Comparison of ENCODE assay signal across 8 cellular contexts in genomic region chr10:68827592-68827959, GRCh38. TPM values are rescaled to one million over a fixed set of nuclear protein-coding genes. Genes with fewer than 3 reads are reported as not detected.
DNase-seq lines count a peak whose midpoint lies in the region; ATAC-seq and TF ChIP-seq lines count a peak whose summit lies in the region.
"Not testable (repeated sequence)": the region's sequence is repeated elsewhere in the genome, so short reads cannot be mapped to it uniquely, and the experiment has no call there.

No MANE protein-coding gene starts in this region.

- not testable (repeated sequence) for H3K36me3 Mint-ChIP-seq in activated T-cell treated with anti-CD3 and anti-CD28 coated beads, Interleukin-2, amount 50 U/mL, for 4 hours (ENCODE audit: insufficient read depth)

- H3K9ac ChIP-seq in IMR-90 (ENCODE audit: low read depth, low read length); skeletal muscle satellite cell (ENCODE audit: low read depth, low read length): not testable (repeated sequence)

- H3K9me3 Mint-ChIP-seq in activated T-cell treated with anti-CD3 and anti-CD28 coated beads, Interleukin-2, amount 50 U/mL, for 4 hours = not testable (repeated sequence)

- CTCF ChIA-PET in IMR-90 (lab: Yijun Ruan, JAX) = interaction anchor here (0.6 kb wide), 1 partner anchor 25 kb away, joined by 3 read pairs; no protein-coding TSS in a partner anchor

- not testable (repeated sequence) for H4K5ac ChIP-seq in IMR-90 (ENCODE audit: low read depth, low read length)

- H3K27me3 Mint-ChIP-seq in activated T-cell treated with anti-CD3 and anti-CD28 coated beads, Interleukin-2, amount 50 U/mL, for 4 hours (ENCODE audit: low read depth) = not testable (repeated sequence)

- H2BK15ac ChIP-seq in IMR-90 (ENCODE audit: low read depth, low read length) = not testable (repeated sequence)

- not testable (repeated sequence) for H2AK5ac ChIP-seq in IMR-90 (ENCODE audit: low read depth, low read length)

- not testable (repeated sequence) for H2AFZ ChIP-seq in IMR-90 (replicated peaks; ENCODE audit: low read length, poor library complexity)

- H3K4ac ChIP-seq in IMR-90 (ENCODE audit: low read depth, low read length) = not testable (repeated sequence)

- H2BK20ac ChIP-seq in IMR-90 (ENCODE audit: low read depth, low read length) = not testable (repeated sequence)

- in situ Hi-C loops in IMR-90 (cut with MboI; ENCODE audit: low sequenced_read_pairs) = not testable (repeated sequence)

- H3K23ac ChIP-seq in IMR-90 (ENCODE audit: low read depth, low read length) = not testable (repeated sequence)

- H3K4me3 ChIP-seq in BE2C (ENCODE audit: low read depth, low read length) (peak overlapping the region; percentile 69; the same call in 1 of the 2 replicates), IMR-90 (ENCODE audit: insufficient read depth, low read depth, low read length) (peak overlapping the region; percentile 68), esophagus muscularis mucosa (peak overlapping the region; percentile 58 to 69 (median 67)), lower leg skin (ENCODE audit: low read depth, poor library complexity, severe bottlenecking) (peak overlapping the region; percentile 42), skeletal muscle satellite cell (ENCODE audit: low read length) (peak overlapping the region; percentile 77)

- H3K9me1 ChIP-seq in IMR-90 (ENCODE audit: insufficient read depth, low read length) = not testable (repeated sequence)

- H2BK5ac ChIP-seq in IMR-90 (ENCODE audit: low read depth, low read length, poor library complexity, severe bottlenecking) = not testable (repeated sequence)

- intact Hi-C loops in IMR-90 (cut with micrococcal nuclease); lower leg skin (cut with DNase I; ENCODE audit: low total_unique reads): not testable (repeated sequence)
- intact Hi-C loops in esophagus muscularis mucosa (cut with DNase I) = loop anchor here (2.0 kb wide), 1 partner anchor 71 kb away; no protein-coding TSS in a partner anchor

- not testable (repeated sequence) for H3K36me3 ChIP-seq in BE2C; IMR-90 (ENCODE audit: control insufficient read depth, insufficient read depth, low read length); esophagus muscularis mucosa; skeletal muscle satellite cell (ENCODE audit: insufficient read depth, low read length)

- H3K27me3 ChIP-seq in BE2C, esophagus muscularis mucosa: not testable (repeated sequence)
- peaks cover 41% of the 10 kb centered on the region for H3K27me3 ChIP-seq in IMR-90 (ENCODE audit: control insufficient read depth, insufficient read depth, low read length)
- H3K27me3 ChIP-seq in skeletal muscle satellite cell (ENCODE audit: control insufficient read depth, insufficient read depth, low read length) = peaks cover 34% of the 10 kb centered on the region

- H2BK120ac ChIP-seq in IMR-90 (ENCODE audit: low read depth, low read length) = not testable (repeated sequence)

- POLR2A ChIA-PET in IMR-90 (lab: Charles Lee; ENCODE audit: unreplicated experiment) = interaction anchor here (0.6 kb wide), 2 partner anchors 44 to 178 kb away, joined by 7 to 13 read pairs; no protein-coding TSS in a partner anchor

- not testable (repeated sequence) for TF ChIP-seq CTCF in BE2C (IDR thresholded peaks at IDR 0.05; ENCODE audit: low read depth, low read length); IMR-90 (conservative IDR thresholded peaks at IDR 0.05; ENCODE audit: low read depth, low read length); esophagus muscularis mucosa (IDR thresholded peaks at IDR 0.05); lower leg skin (IDR thresholded peaks at IDR 0.05)

- not testable (repeated sequence) for H2AK9ac ChIP-seq in IMR-90 (replicated peaks; ENCODE audit: low read depth, low read length, poor library complexity)

- H3K4me1 Mint-ChIP-seq in activated T-cell treated with anti-CD3 and anti-CD28 coated beads, Interleukin-2, amount 50 U/mL, for 4 hours (ENCODE audit: low read depth) = not testable (repeated sequence)

- TF ChIP-seq POLR2A in IMR-90 (IDR thresholded peaks at IDR 0.05; ENCODE audit: low read depth, low read length); esophagus muscularis mucosa (IDR thresholded peaks at IDR 0.05; ENCODE audit: low read depth); lower leg skin (IDR thresholded peaks at IDR 0.05): not testable (repeated sequence)

- not testable (repeated sequence) for H4K8ac ChIP-seq in IMR-90 (ENCODE audit: low read depth in 2 of 2, low read length in 2 of 2)

- H4K20me1 ChIP-seq in IMR-90 (ENCODE audit: insufficient read depth, low read length) = not testable (repeated sequence)

- not testable (repeated sequence) for H3K4me3 Mint-ChIP-seq in activated T-cell treated with anti-CD3 and anti-CD28 coated beads, Interleukin-2, amount 50 U/mL, for 4 hours

- dilution Hi-C loops in IMR-90 (cut with HindIII; ENCODE audit: low sequenced_read_pairs, unreplicated experiment) = not testable (repeated sequence)

- H3K4me1 ChIP-seq in BE2C; IMR-90 (ENCODE audit: control insufficient read depth, insufficient read depth, low read length); skeletal muscle satellite cell (ENCODE audit: control insufficient read depth, insufficient read depth, low read length): not testable (repeated sequence)
- peaks cover 0 to 19% (median 16%) of the 10 kb centered on the region in 4 donors for H3K4me1 ChIP-seq in esophagus muscularis mucosa

- BruUV-seq in IMR-90 (replicated peaks; lab: Mats Ljungman, UMichigan) = not testable (repeated sequence)

- ATAC-seq in GM19328 (IDR thresholded peaks at IDR 0.05; ENCODE audit: unreplicated experiment) (peak; percentile 27), HG02610 (IDR thresholded peaks at IDR 0.05; ENCODE audit: unreplicated experiment) (peak; percentile 30), IMR-90 (ENCODE audit: low read depth) (peak; percentile 67)
- peak; percentile 56 to 58 for ATAC-seq in activated T-cell treated with anti-CD3 and anti-CD28 coated beads, Interleukin-2, amount 50 U/mL, for 4 hours

- H3K56ac ChIP-seq in IMR-90 (ENCODE audit: extremely low read depth, insufficient read depth, low read length) = not testable (repeated sequence)

- not testable (repeated sequence) for TF ChIP-seq EP300 in esophagus muscularis mucosa (IDR thresholded peaks at IDR 0.05)

- not testable (repeated sequence) for TF ChIP-seq RAD21 in IMR-90 (IDR thresholded peaks at IDR 0.05; ENCODE audit: low read length)

- H3K4me2 ChIP-seq in IMR-90 (ENCODE audit: low read depth, low read length) = not testable (repeated sequence)
- peak overlapping the region; percentile 98 for H3K4me2 ChIP-seq in skeletal muscle satellite cell (ENCODE audit: low read length)

- H3K27ac ChIP-seq in IMR-90 (ENCODE audit: insufficient read depth, low read length) = not testable (repeated sequence)
- peak overlapping the region; percentile 45 to 73 (median 69) for H3K27ac ChIP-seq in esophagus muscularis mucosa (replicated peaks in 1 of 4)

- not testable (repeated sequence) for H3K18ac ChIP-seq in IMR-90 (ENCODE audit: low read depth, low read length)

- not testable (repeated sequence) for H4K91ac ChIP-seq in IMR-90 (ENCODE audit: insufficient read depth, low read depth, low read length)

- no CpG with 5 or more reads among the region's 58 CpGs for WGBS in IMR-90 (ENCODE audit: extremely low coverage in 2 of 2, insufficient read length in 1 of 2), 2 experiments
- no CpG with 5 or more reads among the region's 58 CpGs for WGBS in esophagus muscularis mucosa
- no CpG with 5 or more reads among the region's 58 CpGs for WGBS in lower leg skin, 2 donors

- not testable (repeated sequence) for H3K9me3 ChIP-seq in BE2C; IMR-90 (ENCODE audit: control insufficient read depth, insufficient read depth, low read length); esophagus muscularis mucosa; skeletal muscle satellite cell (replicated peaks; ENCODE audit: low read length)

- not testable (repeated sequence) for DNase-seq in BE2C; IMR-90; activated T-cell treated with anti-CD3 and anti-CD28 coated beads, Interleukin-2, amount 50 U/mL, for 4 hours; esophagus muscularis mucosa (ENCODE audit: extremely low spot score); lower leg skin (ENCODE audit: low spot score in 2 of 2)

- H3K79me1 ChIP-seq in IMR-90 (ENCODE audit: low read depth in 1 of 2, low read length in 2 of 2) = not testable (repeated sequence)

- H3K14ac ChIP-seq in IMR-90 (replicated peaks; ENCODE audit: low read depth, low read length) = not testable (repeated sequence)

RNA-seq across cellular contexts. Expression of gene STOX1, which starts 0.2 kb away (rescaled TPM):
- polyA plus RNA-seq in BE2C (2012; ENCODE audit: insufficient read depth, insufficient read length, low read depth) = not detected
- under 0.01 and 0.18 TPM in 2 replicates for total RNA-seq in IMR-90 (2012; rRNA removed)
- polyA plus RNA-seq in IMR-90 (2012; rRNA removed) = 0.03 TPM in 1 of 2 replicates, not detected in the other
- not detected in 2 replicates for polyA plus RNA-seq in IMR-90 (2012; cell fraction: cytosol; rRNA removed)
- polyA plus RNA-seq in IMR-90 (2012; cell fraction: nucleus; rRNA removed; ENCODE audit: low replicate concordance) = 0.02 TPM in 1 of 2 replicates, not detected in the other
- total RNA-seq in activated T-cell treated with anti-CD3 and anti-CD28 coated beads, Interleukin-2, amount 50 U/mL, for 4 hours = under 1 TPM; 0.35 to 0.98 (median 0.94) TPM
- 10 to 100 TPM in 2 of 4 donors, 1 to 10 TPM in 2; 3.0 to 13.6 (median 10.0) TPM for total RNA-seq in esophagus muscularis mucosa
- total RNA-seq in lower leg skin = 1 to 10 TPM; 1.5 to 2.6 (median 1.9) TPM
- total RNA-seq in skeletal muscle satellite cell (2012; rRNA removed) = under 0.01 and 0.25 TPM in 2 replicates
